ENCODE assay signal across 8 cellular contexts in the genomic region with DNA sequence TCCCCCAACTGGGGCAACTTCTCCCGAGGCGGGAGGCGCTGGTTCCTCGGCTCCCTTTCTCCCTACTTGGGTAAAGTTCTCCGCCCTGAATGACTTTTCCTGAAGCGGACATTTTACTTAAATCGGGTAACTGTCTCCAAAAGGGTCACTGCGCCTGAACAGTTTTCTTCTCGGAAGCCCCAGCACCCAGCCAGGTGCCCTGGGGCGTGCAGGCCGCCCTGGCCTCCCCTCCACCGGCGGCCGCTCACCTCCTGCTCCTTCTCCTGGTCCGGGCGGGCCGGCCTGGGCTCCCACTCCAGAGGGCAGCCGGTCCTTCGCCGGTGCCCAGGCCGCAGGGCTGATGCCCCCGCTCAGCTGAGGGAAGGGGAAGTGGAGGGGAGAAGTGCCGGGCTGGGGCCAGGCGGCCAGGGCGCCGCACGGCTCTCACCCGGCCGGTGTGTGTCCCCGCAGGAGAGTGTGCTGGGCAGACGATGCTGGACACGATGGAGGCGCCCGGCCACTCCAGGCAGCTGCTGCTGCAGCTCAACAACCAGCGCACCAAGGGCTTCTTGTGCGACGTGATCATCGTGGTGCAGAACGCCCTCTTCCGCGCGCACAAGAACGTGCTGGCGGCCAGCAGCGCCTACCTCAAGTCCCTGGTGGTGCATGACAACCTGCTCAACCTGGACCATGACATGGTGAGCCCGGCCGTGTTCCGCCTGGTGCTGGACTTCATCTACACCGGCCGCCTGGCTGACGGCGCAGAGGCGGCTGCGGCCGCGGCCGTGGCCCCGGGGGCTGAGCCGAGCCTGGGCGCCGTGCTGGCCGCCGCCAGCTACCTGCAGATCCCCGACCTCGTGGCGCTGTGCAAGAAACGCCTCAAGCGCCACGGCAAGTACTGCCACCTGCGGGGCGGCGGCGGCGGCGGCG. TPM values are rescaled to one million over a fixed set of nuclear protein-coding genes. Genes with fewer than 3 reads are reported as not detected.
A peak's percentile ranks its signal among the peaks of the same experiment; 100 is the strongest.
DNase-seq lines count a peak whose midpoint lies in the region; ATAC-seq, FAIRE-seq and TF ChIP-seq lines count a peak whose summit lies in the region.

No MANE protein-coding gene starts in this region.

- POLR2A ChIA-PET in endothelial cell of umbilical vein (lab: Charles Lee): no interaction called here

- H3K4me1 ChIP-seq in ES-I3 (ENCODE audit: insufficient read depth, low read length) (no peaks in the 10 kb centered on the region), endothelial cell of umbilical vein (ENCODE audit: control insufficient read depth, extremely low read depth, insufficient read depth, low read length) (peaks cover 17% of the 10 kb centered on the region)

- H4K20me1 ChIP-seq in endothelial cell of umbilical vein (replicated peaks; ENCODE audit: control insufficient read depth, extremely low read depth, insufficient read depth, low read length): no peaks in the 10 kb centered on the region

- peaks cover 13% of the 10 kb centered on the region for H3K36me3 Mint-ChIP-seq in osteocyte (ENCODE audit: unreplicated experiment)

- FAIRE-seq in endothelial cell of umbilical vein (lab: Jason Lieb, UNC): no peak

- peaks cover 24% of the 10 kb centered on the region for H3K4me1 Mint-ChIP-seq in osteocyte (ENCODE audit: unreplicated experiment)

- H3K36me3 ChIP-seq in ES-I3 (ENCODE audit: insufficient read depth, low read length): no peaks in the 10 kb centered on the region
- H3K36me3 ChIP-seq in endothelial cell of umbilical vein (ENCODE audit: control insufficient read depth in 2 of 2, extremely low read depth in 1 of 2, insufficient read depth in 2 of 2, low read length in 2 of 2): peaks cover 3 to 8% of the 10 kb centered on the region in 2 experiments

- H3K4me2 ChIP-seq in endothelial cell of umbilical vein (ENCODE audit: insufficient read depth, low read length): peak overlapping the region; percentile 67

- peaks cover 2 to 8% of the 10 kb centered on the region in 2 experiments for H3K27me3 ChIP-seq in endothelial cell of umbilical vein (ENCODE audit: control insufficient read depth in 2 of 2, insufficient read depth in 2 of 2, low read length in 2 of 2)

- H3K9ac ChIP-seq in ES-I3 (ENCODE audit: low read depth, low read length): peak overlapping the region; percentile 42
- H3K9ac ChIP-seq in endothelial cell of umbilical vein (replicated peaks; ENCODE audit: extremely low read depth, insufficient read depth, low read length): peak overlapping the region; percentile 49

- H2AFZ ChIP-seq in endothelial cell of umbilical vein (ENCODE audit: low read depth, low read length): no peak overlapping the region

- peaks cover 4% of the 10 kb centered on the region for H3K27me3 Mint-ChIP-seq in osteocyte (ENCODE audit: unreplicated experiment)

- H3K27ac ChIP-seq in endothelial cell of umbilical vein (ENCODE audit: insufficient read depth, low read depth, low read length): peak overlapping the region; percentile 35

- peaks cover 24% of the 10 kb centered on the region for H3K79me2 ChIP-seq in endothelial cell of umbilical vein (ENCODE audit: control insufficient read depth, insufficient read depth, low read length)

- peak; percentile 47 for DNase-seq in activated CD4-positive, alpha-beta T cell treated with anti-CD3 and anti-CD28 coated beads for 1 hour
- peak; percentile 37 for DNase-seq in endothelial cell of umbilical vein (ENCODE audit: low read depth, low spot score)
- DNase-seq in osteocyte (ENCODE audit: extremely low spot score, unreplicated experiment): no peak
- no peak for DNase-seq in A172 (ENCODE audit: low spot score)

- H3K4me3 Mint-ChIP-seq in osteocyte (ENCODE audit: unreplicated experiment): peak overlapping the region; percentile 44

- H3K9me3 ChIP-seq in ES-I3 (ENCODE audit: control insufficient read depth, insufficient read depth, low read length) (no peaks in the 10 kb centered on the region), endothelial cell of umbilical vein (replicated peaks; ENCODE audit: control insufficient read depth, insufficient read depth, low read length) (no peaks in the 10 kb centered on the region)

- H3K9me3 Mint-ChIP-seq in osteocyte (ENCODE audit: unreplicated experiment): no peaks in the 10 kb centered on the region

- no peaks in the 10 kb centered on the region for H3K9me1 ChIP-seq in endothelial cell of umbilical vein (replicated peaks; ENCODE audit: control insufficient read depth, extremely low read depth, insufficient read depth, low read length)

- no peak for TF ChIP-seq CTCF in endothelial cell of umbilical vein (IDR thresholded peaks at IDR 0.05; ENCODE audit: extremely low read depth in 1 of 2, insufficient read depth in 1 of 2, low read depth in 1 of 2, low read length in 2 of 2)
- no peak for TF ChIP-seq CTCF in osteocyte (IDR thresholded peaks at IDR 0.05)

- ATAC-seq in HG03135 (IDR thresholded peaks at IDR 0.05; ENCODE audit: unreplicated experiment): no peak
- ATAC-seq in GM21423 (IDR thresholded peaks at IDR 0.05; ENCODE audit: unreplicated experiment): no peak
- no peak for ATAC-seq in HG03565 (IDR thresholded peaks at IDR 0.05; ENCODE audit: unreplicated experiment)

- CTCF ChIA-PET in endothelial cell of umbilical vein (lab: Charles Lee): interaction anchor here (1.0 to 17.2 kb wide), 14 partner anchors 10 to 296 kb away, joined by 3 to 455 read pairs (median 20); a partner anchor contains a TSS

- peak overlapping the region; percentile 37 to 72 (median 58) for H3K4me3 ChIP-seq in endothelial cell of umbilical vein (replicated peaks in 1 of 3; ENCODE audit: insufficient read depth in 1 of 3, low read depth in 1 of 3, low read length in 3 of 3)

- BruUV-seq in endothelial cell of umbilical vein (replicated peaks; lab: Mats Ljungman, UMichigan): TSS peak; percentile 28

- no peak overlapping the region for H3K27ac Mint-ChIP-seq in osteocyte (ENCODE audit: unreplicated experiment)

- TF ChIP-seq POLR2A in endothelial cell of umbilical vein (IDR thresholded peaks at IDR 0.05; ENCODE audit: low read depth, low read length): no peak

- dilution Hi-C loops in endothelial cell of umbilical vein (cut with MboI; ENCODE audit: extremely low pct_ligation_motif_present, low sequenced_read_pairs): no loop called here

- intact Hi-C loops in endothelial cell of umbilical vein (cut with micrococcal nuclease): no loop called here

TF ChIP-seq in endothelial cell of umbilical vein, 7 proteins besides CTCF, POLR2A, EP300 and RAD21:
- TF ChIP-seq FOS (IDR thresholded peaks at IDR 0.05; ENCODE audit: borderline replicate concordance, insufficient read depth, low read length): no peak

RNA-seq across cellular contexts. Expression of a gene that starts 1.6 kb away (rescaled TPM):
- 25.8 and 35.5 TPM in 2 replicates for total RNA-seq in endothelial cell of umbilical vein
- polyA plus RNA-seq in endothelial cell of umbilical vein: 18.2 and 20.2 TPM in 2 replicates
- polyA plus RNA-seq in endothelial cell of umbilical vein (2011; cell fraction: cytosol; rRNA removed): 6.5 and 11.3 TPM in 2 replicates
- polyA plus RNA-seq in endothelial cell of umbilical vein (2011; cell fraction: nucleus; rRNA removed): 46.4 and 50.2 TPM in 2 replicates
- 8.2 and 19.6 TPM in 2 replicates for polyA plus RNA-seq in endothelial cell of umbilical vein (2012)
- polyA minus RNA-seq in endothelial cell of umbilical vein: 10.7 and 22.4 TPM in 2 replicates
- not detected for polyA minus RNA-seq in endothelial cell of umbilical vein (2011; cell fraction: cytosol; rRNA and poly(A)+ RNA removed)
- 56.9 and 118 TPM in 2 replicates for polyA minus RNA-seq in endothelial cell of umbilical vein (2011; cell fraction: nucleus; rRNA and poly(A)+ RNA removed)
- total RNA-seq in osteocyte: 3.3 and 3.7 TPM in 2 replicates
- 7.3 and 12.5 TPM in 2 replicates for total RNA-seq in A172 (2014; rRNA removed; shearing (Covaris generic))

RNA-seq across cellular contexts. Expression of a gene that starts 14.7 kb away (rescaled TPM):
- 40.9 and 41.3 TPM in 2 replicates for total RNA-seq in endothelial cell of umbilical vein
- polyA plus RNA-seq in endothelial cell of umbilical vein: 84.2 and 102 TPM in 2 replicates
- 62.0 and 68.4 TPM in 2 replicates for polyA plus RNA-seq in endothelial cell of umbilical vein (2011; cell fraction: cytosol; rRNA removed)
- polyA plus RNA-seq in endothelial cell of umbilical vein (2011; cell fraction: nucleus; rRNA removed): 27.0 and 34.3 TPM in 2 replicates
- polyA plus RNA-seq in endothelial cell of umbilical vein (2012): 40.7 and 40.8 TPM in 2 replicates
- polyA minus RNA-seq in endothelial cell of umbilical vein: 29.7 and 32.0 TPM in 2 replicates
- polyA minus RNA-seq in endothelial cell of umbilical vein (2011; cell fraction: cytosol; rRNA and poly(A)+ RNA removed): 24.1 TPM
- 4.8 and 6.6 TPM in 2 replicates for polyA minus RNA-seq in endothelial cell of umbilical vein (2011; cell fraction: nucleus; rRNA and poly(A)+ RNA removed)
- total RNA-seq in osteocyte: 33.2 and 35.9 TPM in 2 replicates
- total RNA-seq in A172 (2014; rRNA removed; shearing (Covaris generic)): 104 and 128 TPM in 2 replicates

RNA-seq across cellular contexts. Expression of a gene that starts 26.5 kb away (rescaled TPM):
- total RNA-seq in endothelial cell of umbilical vein (37.8 and 38.5 TPM in 2 replicates), osteocyte (57.3 and 59.0 TPM in 2 replicates)
- polyA plus RNA-seq in endothelial cell of umbilical vein: 45.6 and 50.4 TPM in 2 replicates
- polyA plus RNA-seq in endothelial cell of umbilical vein (2011; cell fraction: cytosol; rRNA removed): 24.4 and 28.4 TPM in 2 replicates
- 113 and 132 TPM in 2 replicates for polyA plus RNA-seq in endothelial cell of umbilical vein (2011; cell fraction: nucleus; rRNA removed)
- polyA plus RNA-seq in endothelial cell of umbilical vein (2012): 27.7 and 30.0 TPM in 2 replicates
- 28.8 and 50.5 TPM in 2 replicates for polyA minus RNA-seq in endothelial cell of umbilical vein
- polyA minus RNA-seq in endothelial cell of umbilical vein (2011; cell fraction: cytosol; rRNA and poly(A)+ RNA removed): 34.0 TPM
- 36.8 and 41.4 TPM in 2 replicates for polyA minus RNA-seq in endothelial cell of umbilical vein (2011; cell fraction: nucleus; rRNA and poly(A)+ RNA removed)
- 31.2 and 33.2 TPM in 2 replicates for total RNA-seq in A172 (2014; rRNA removed; shearing (Covaris generic))

RNA-seq across cellular contexts. Expression of a gene that starts 31.3 kb away (rescaled TPM):
- total RNA-seq in endothelial cell of umbilical vein (not detected in 2 replicates), osteocyte (3.7 and 3.8 TPM in 2 replicates)
- polyA plus RNA-seq in endothelial cell of umbilical vein: 0.03 and 0.04 TPM in 2 replicates
- polyA plus RNA-seq in endothelial cell of umbilical vein (2011; cell fraction: cytosol; rRNA removed): 0.03 TPM in 2 replicates
- polyA plus RNA-seq in endothelial cell of umbilical vein (2011; cell fraction: nucleus; rRNA removed): not detected in 2 replicates
- 0.04 and 0.11 TPM in 2 replicates for polyA plus RNA-seq in endothelial cell of umbilical vein (2012)
- polyA minus RNA-seq in endothelial cell of umbilical vein: 0.08 TPM in 1 of 2 replicates, not detected in the other
- not detected for polyA minus RNA-seq in endothelial cell of umbilical vein (2011; cell fraction: cytosol; rRNA and poly(A)+ RNA removed)
- polyA minus RNA-seq in endothelial cell of umbilical vein (2011; cell fraction: nucleus; rRNA and poly(A)+ RNA removed): not detected in 2 replicates
- total RNA-seq in A172 (2014; rRNA removed; shearing (Covaris generic)): 1.7 and 2.2 TPM in 2 replicates

Comparison
In these comparisons a context has a peak if more than half of its experiments do, and no peak if none do; other contexts are left out.
1. DNase-seq: peak in activated CD4-positive, alpha-beta T cell treated with anti-CD3 and anti-CD28 coated beads for 1 hour (single experiment) and endothelial cell of umbilical vein (single experiment); none in osteocyte (single experiment) and A172 (single experiment).